16 cellular contexts compared by ENCODE assay signal in genomic region chr12:49225551-49226166, GRCh38. TPM values are rescaled to one million over a fixed set of nuclear protein-coding genes. Genes with fewer than 3 reads are reported as not detected.
DNase-seq lines count a peak whose midpoint lies in the region; ATAC-seq, FAIRE-seq and TF ChIP-seq lines count a peak whose summit lies in the region.
"Had no signal": no experiment of that assay in that cellular context is flagged by ENCODE, and none has a peak within 500 bp of the region (broad histone marks: within the 10 kb centered on the region; RNA-seq: fewer than 3 reads in every experiment).

No MANE protein-coding gene starts in this region.

- H3K79me2 ChIP-seq in OCI-LY1 (ENCODE audit: insufficient read depth, low read length) (no peaks in the 10 kb centered on the region), endothelial cell of umbilical vein (ENCODE audit: control insufficient read depth, insufficient read depth, low read length) (no peaks in the 10 kb centered on the region)

- no peaks in the 10 kb centered on the region for H3K36me3 Mint-ChIP-seq in activated T-cell treated with anti-CD3 and anti-CD28 coated beads, Interleukin-2, amount 50 U/mL, for 4 hours (ENCODE audit: insufficient read depth)

- H3K27me3 ChIP-seq in OCI-LY1 (ENCODE audit: insufficient read depth, low read length) (no peaks in the 10 kb centered on the region), endothelial cell of umbilical vein (ENCODE audit: control insufficient read depth in 2 of 2, insufficient read depth in 2 of 2, low read length in 2 of 2) (no peaks in the 10 kb centered on the region), psoas muscle (ENCODE audit: insufficient read depth in 3 of 3, low read length in 2 of 3) (no peaks in the 10 kb centered on the region)
- H3K27me3 ChIP-seq: right lobe of liver, vagina had no signal

- CTCF ChIA-PET in endothelial cell of umbilical vein (lab: Charles Lee): interaction anchor here (0.5 to 4.2 kb wide), 29 partner anchors 9 to 229 kb away, joined by 3 to 57 read pairs (median 4); partner anchors contain the start of genes LMBR1L, TUBA1A and TUBA1B

- no peaks in the 10 kb centered on the region for H3K36me3 ChIP-seq in OCI-LY1 (ENCODE audit: insufficient read depth, low read length)
- no peaks in the 10 kb centered on the region for H3K36me3 ChIP-seq in endothelial cell of umbilical vein (ENCODE audit: control insufficient read depth in 2 of 2, extremely low read depth in 1 of 2, insufficient read depth in 2 of 2, low read length in 2 of 2)
- H3K36me3 ChIP-seq in psoas muscle (ENCODE audit: insufficient read depth in 1 of 2, low read depth in 1 of 2): no peaks in the 10 kb centered on the region
- H3K36me3 ChIP-seq: right lobe of liver, vagina had no signal

- TF ChIP-seq CTCF in OCI-LY1 (IDR thresholded peaks at IDR 0.05; ENCODE audit: low read length) (peak; percentile 41), endothelial cell of umbilical vein (IDR thresholded peaks at IDR 0.05; ENCODE audit: extremely low read depth in 1 of 2, insufficient read depth in 1 of 2, low read depth in 1 of 2, low read length in 2 of 2) (peak; percentile 17 to 28), psoas muscle (IDR thresholded peaks at IDR 0.05) (peak; percentile 11)

- TF ChIP-seq POLR2A in endothelial cell of umbilical vein (IDR thresholded peaks at IDR 0.05; ENCODE audit: low read depth, low read length): no peak

- peak; percentile 41 for DNase-seq in NCI-H146 (lab: John Stamatoyannopoulos, UW)
- DNase-seq in NCI-H146 treated with DMSO at 0.1 percent for 48 hours (lab: John Stamatoyannopoulos, UW; ENCODE audit: unreplicated experiment): no peak
- DNase-seq in endothelial cell of umbilical vein (ENCODE audit: low read depth, low spot score): peak; percentile 56
- DNase-seq in psoas muscle: no peak
- DNase-seq in activated T-cell treated with anti-CD3 and anti-CD28 coated beads, Interleukin-2, amount 50 U/mL, for 4 hours: no peak
- DNase-seq: activated CD8-positive, alpha-beta memory T cell treated with anti-CD3 and anti-CD28 coated beads, Interleukin-2, amount 50 U/mL, for 4 hours; caudate nucleus; foreskin melanocyte; MM.1S; right lobe of liver; T-helper 2 cell had no signal

- no peak overlapping the region for H3K27ac ChIP-seq in OCI-LY1 (ENCODE audit: low read depth, low read length, poor library complexity, severe bottlenecking)
- no peak overlapping the region for H3K27ac ChIP-seq in endothelial cell of umbilical vein (ENCODE audit: insufficient read depth, low read depth, low read length)
- H3K27ac ChIP-seq in psoas muscle: no peak overlapping the region
- H3K27ac ChIP-seq: right lobe of liver, vagina had no signal

- 71 to 75% (median 74%) methylated on average over 8 of the region's 8 CpGs for WGBS in psoas muscle, 3 donors

- no peaks in the 10 kb centered on the region for H3K4me1 Mint-ChIP-seq in activated T-cell treated with anti-CD3 and anti-CD28 coated beads, Interleukin-2, amount 50 U/mL, for 4 hours (ENCODE audit: low read depth)

- peak; percentile 47 for FAIRE-seq in endothelial cell of umbilical vein (lab: Jason Lieb, UNC)
- FAIRE-seq: A204.1 had no signal

- BruUV-seq in endothelial cell of umbilical vein (replicated peaks; lab: Mats Ljungman, UMichigan): no TSS peak

- ATAC-seq in psoas muscle (no peak), GM21381 (IDR thresholded peaks at IDR 0.05; ENCODE audit: unreplicated experiment) (no peak), GM19395 (IDR thresholded peaks at IDR 0.05; ENCODE audit: unreplicated experiment) (no peak)
- ATAC-seq in activated T-cell treated with anti-CD3 and anti-CD28 coated beads, Interleukin-2, amount 50 U/mL, for 4 hours: no peak

- H3K4me3 Mint-ChIP-seq in activated T-cell treated with anti-CD3 and anti-CD28 coated beads, Interleukin-2, amount 50 U/mL, for 4 hours: no peak overlapping the region

- H4K20me1 ChIP-seq in OCI-LY1 (ENCODE audit: insufficient read depth, low read length) (no peaks in the 10 kb centered on the region), endothelial cell of umbilical vein (replicated peaks; ENCODE audit: control insufficient read depth, extremely low read depth, insufficient read depth, low read length) (no peaks in the 10 kb centered on the region)

- dilution Hi-C loops in endothelial cell of umbilical vein (cut with MboI; ENCODE audit: extremely low pct_ligation_motif_present, low sequenced_read_pairs): no loop called here

- H3K4me1 ChIP-seq in OCI-LY1 (ENCODE audit: insufficient read depth, low read length, severe bottlenecking): peaks cover 7% of the 10 kb centered on the region
- peaks cover 5% of the 10 kb centered on the region for H3K4me1 ChIP-seq in endothelial cell of umbilical vein (ENCODE audit: control insufficient read depth, extremely low read depth, insufficient read depth, low read length)
- H3K4me1 ChIP-seq in psoas muscle: no peaks in the 10 kb centered on the region
- H3K4me1 ChIP-seq: right lobe of liver, vagina had no signal

- no peaks in the 10 kb centered on the region for H3K27me3 Mint-ChIP-seq in activated T-cell treated with anti-CD3 and anti-CD28 coated beads, Interleukin-2, amount 50 U/mL, for 4 hours (ENCODE audit: low read depth)

- H3K9me3 Mint-ChIP-seq in activated T-cell treated with anti-CD3 and anti-CD28 coated beads, Interleukin-2, amount 50 U/mL, for 4 hours: no peaks in the 10 kb centered on the region

- POLR2A ChIA-PET in endothelial cell of umbilical vein (lab: Charles Lee): interaction anchor here (0.7 to 2.0 kb wide), 3 partner anchors 37 to 94 kb away, joined by 3 to 16 read pairs (median 13); partner anchors contain the start of genes TUBA1A and TUBA1B

- no peaks in the 10 kb centered on the region for H3K9me1 ChIP-seq in endothelial cell of umbilical vein (replicated peaks; ENCODE audit: control insufficient read depth, extremely low read depth, insufficient read depth, low read length)

- intact Hi-C loops in endothelial cell of umbilical vein (cut with micrococcal nuclease) (loop anchor here (2.0 kb wide), 1 partner anchor 95 kb away; the partner anchor contains the start of gene TUBA1B), psoas muscle (cut with DNase I) (no loop called here)

- H3K9ac ChIP-seq in OCI-LY1 (ENCODE audit: low read length) (no peak overlapping the region), endothelial cell of umbilical vein (replicated peaks; ENCODE audit: extremely low read depth, insufficient read depth, low read length) (no peak overlapping the region)

- no peaks in the 10 kb centered on the region for H3F3A ChIP-seq in OCI-LY1 (ENCODE audit: insufficient read depth, low read length)

- no peak overlapping the region for H3K4me2 ChIP-seq in OCI-LY1 (ENCODE audit: low read length)
- H3K4me2 ChIP-seq in endothelial cell of umbilical vein (ENCODE audit: insufficient read depth, low read length): no peak overlapping the region

- H3K9me3 ChIP-seq in OCI-LY1 (ENCODE audit: low read length) (no peaks in the 10 kb centered on the region), endothelial cell of umbilical vein (replicated peaks; ENCODE audit: control insufficient read depth, insufficient read depth, low read length) (no peaks in the 10 kb centered on the region), psoas muscle (no peaks in the 10 kb centered on the region)
- H3K9me3 ChIP-seq: right lobe of liver, vagina had no signal

- H3K4me3 ChIP-seq in OCI-LY1 (ENCODE audit: low read depth, low read length, poor library complexity, severe bottlenecking): no peak overlapping the region
- no peak overlapping the region for H3K4me3 ChIP-seq in endothelial cell of umbilical vein (replicated peaks in 1 of 3; ENCODE audit: insufficient read depth in 1 of 3, low read depth in 1 of 3, low read length in 3 of 3)
- no peak overlapping the region for H3K4me3 ChIP-seq in psoas muscle
- H3K4me3 ChIP-seq: right lobe of liver, vagina had no signal

- H2AFZ ChIP-seq in OCI-LY1 (ENCODE audit: low read length): no peak overlapping the region
- peak overlapping the region; percentile 49 for H2AFZ ChIP-seq in endothelial cell of umbilical vein (ENCODE audit: low read depth, low read length)

- H3K9me2 ChIP-seq in OCI-LY1 (ENCODE audit: low read depth, low read length): no peaks in the 10 kb centered on the region

TF ChIP-seq in endothelial cell of umbilical vein, 7 proteins besides CTCF, POLR2A, EP300 and RAD21 (continues in another document):
- TF ChIP-seq FOS (IDR thresholded peaks at IDR 0.05; ENCODE audit: borderline replicate concordance, insufficient read depth, low read length) (no peak), MAX (IDR thresholded peaks at IDR 0.05; ENCODE audit: insufficient read depth, insufficient read length) (no peak), POLR2AphosphoS5 (IDR thresholded peaks at IDR 0.05; ENCODE audit: insufficient read depth, low read depth, low read length) (no peak)

RNA-seq across cellular contexts. Expression of gene TUBA1A, which starts 36.8 kb away (rescaled TPM):
- 701 and 740 TPM in 2 replicates for total RNA-seq in endothelial cell of umbilical vein
- polyA plus RNA-seq in endothelial cell of umbilical vein: 2,429 and 3,046 TPM in 2 replicates
- polyA plus RNA-seq in endothelial cell of umbilical vein (2011; cell fraction: cytosol; rRNA removed): 1,553 and 1,641 TPM in 2 replicates
- 917 and 1,076 TPM in 2 replicates for polyA plus RNA-seq in endothelial cell of umbilical vein (2011; cell fraction: nucleus; rRNA removed)
- polyA plus RNA-seq in endothelial cell of umbilical vein (2012): 924 and 1,060 TPM in 2 replicates
- polyA minus RNA-seq in endothelial cell of umbilical vein: 1,517 and 1,697 TPM in 2 replicates
- 2.2 TPM for polyA minus RNA-seq in endothelial cell of umbilical vein (2011; cell fraction: cytosol; rRNA and poly(A)+ RNA removed)
- 321 and 332 TPM in 2 replicates for polyA minus RNA-seq in endothelial cell of umbilical vein (2011; cell fraction: nucleus; rRNA and poly(A)+ RNA removed)
- total RNA-seq in psoas muscle: 10 to 100 TPM; 21.3 to 29.8 (median 29.0) TPM
- polyA plus RNA-seq in psoas muscle: 10 to 100 TPM; 16.4 to 48.2 (median 29.9) TPM
- 10 to 100 TPM; 23.5 to 37.0 (median 24.7) TPM for total RNA-seq in activated T-cell treated with anti-CD3 and anti-CD28 coated beads, Interleukin-2, amount 50 U/mL, for 4 hours

RNA-seq across cellular contexts. Expression of gene TUBA1C, which starts 39.2 kb away (rescaled TPM):
- total RNA-seq in endothelial cell of umbilical vein (515 and 523 TPM in 2 replicates), psoas muscle (100 to 1,000 TPM in 1 of 4 donors, 10 to 100 TPM in 3; 41.4 to 103 (median 48.2) TPM)
- polyA plus RNA-seq in endothelial cell of umbilical vein (2,063 and 2,352 TPM in 2 replicates), psoas muscle (100 to 1,000 TPM in 2 of 3 donors, 10 to 100 TPM in 1; 62.9 to 454 (median 129) TPM)
- polyA plus RNA-seq in endothelial cell of umbilical vein (2011; cell fraction: cytosol; rRNA removed): 1,483 and 1,881 TPM in 2 replicates
- 831 and 861 TPM in 2 replicates for polyA plus RNA-seq in endothelial cell of umbilical vein (2011; cell fraction: nucleus; rRNA removed)
- 624 and 1,156 TPM in 2 replicates for polyA plus RNA-seq in endothelial cell of umbilical vein (2012)
- 1,491 and 1,574 TPM in 2 replicates for polyA minus RNA-seq in endothelial cell of umbilical vein
- 697 TPM for polyA minus RNA-seq in endothelial cell of umbilical vein (2011; cell fraction: cytosol; rRNA and poly(A)+ RNA removed)
- 181 and 302 TPM in 2 replicates for polyA minus RNA-seq in endothelial cell of umbilical vein (2011; cell fraction: nucleus; rRNA and poly(A)+ RNA removed)
- total RNA-seq in activated T-cell treated with anti-CD3 and anti-CD28 coated beads, Interleukin-2, amount 50 U/mL, for 4 hours: 100 to 1,000 TPM; 529 to 597 (median 572) TPM

Comparison
In these comparisons a context has a peak if more than half of its experiments do, and no peak if none do; other contexts are left out.
1. DNase-seq: peak in NCI-H146 (single experiment) and endothelial cell of umbilical vein (single experiment); none in NCI-H146 treated with DMSO at 0.1 percent for 48 hours (single experiment), psoas muscle (0 of 2) and activated T-cell treated with anti-CD3 and anti-CD28 coated beads, Interleukin-2, amount 50 U/mL, for 4 hours (single experiment).
2. RNA of gene TUBA1A, which starts 36.8 kb away (total RNA-seq): 701 to 740 TPM in endothelial cell of umbilical vein; 21.3 to 29.8 TPM in psoas muscle and 23.5 to 37.0 TPM in activated T-cell treated with anti-CD3 and anti-CD28 coated beads, Interleukin-2, amount 50 U/mL, for 4 hours; every median in the first group is over 10 times any median in the second.
3. Peak in every context shown above with its lines, with median percentiles within 50 percentile points of each other: CTCF ChIP-seq.